In genomic region chr9:121266356-121266755, GRCh38 we compare ENCODE assay signal across 17 cellular contexts. TPM values are rescaled to one million over a fixed set of nuclear protein-coding genes. Genes with fewer than 3 reads are reported as not detected.
A peak's percentile ranks its signal among the peaks of the same experiment; 100 is the strongest.
DNase-seq lines count a peak whose midpoint lies in the region; ATAC-seq and TF ChIP-seq lines count a peak whose summit lies in the region.
"Had no signal": no experiment of that assay in that cellular context is flagged by ENCODE, and none has a peak within 500 bp of the region (broad histone marks: within the 10 kb centered on the region; RNA-seq: fewer than 3 reads in every experiment).

No MANE protein-coding gene starts in this region.

- ATAC-seq in sciatic nerve: no peak

- H3K27me3 ChIP-seq in HL-60 (ENCODE audit: insufficient read depth, poor library complexity, severe bottlenecking) (no peaks in the 10 kb centered on the region), muscle layer of duodenum (ENCODE audit: low read depth, low read length) (no peaks in the 10 kb centered on the region), stomach smooth muscle (ENCODE audit: control insufficient read depth in 1 of 2, insufficient read depth in 2 of 2, low read length in 2 of 2) (no peaks in the 10 kb centered on the region)
- H3K27me3 ChIP-seq: tibial nerve had no signal

- H3K4me1 ChIP-seq in muscle layer of duodenum (ENCODE audit: control insufficient read depth in 1 of 2, insufficient read depth in 2 of 2, low read length in 2 of 2): peaks cover 16 to 47% of the 10 kb centered on the region in 2 donors
- peaks cover 68% of the 10 kb centered on the region for H3K4me1 ChIP-seq in stomach smooth muscle (ENCODE audit: control insufficient read depth, insufficient read depth, low read length)

- peak overlapping the region; percentile 47 to 65 for H3K9ac ChIP-seq in stomach smooth muscle (ENCODE audit: low read length in 2 of 2)
- H3K9ac ChIP-seq: SK-N-SH had no signal

- H3K9me3 ChIP-seq in muscle layer of duodenum (ENCODE audit: control insufficient read depth in 1 of 2, low read length in 2 of 2) (no peaks in the 10 kb centered on the region), stomach smooth muscle (ENCODE audit: control insufficient read depth in 2 of 2, low read length in 2 of 2) (no peaks in the 10 kb centered on the region)
- H3K9me3 ChIP-seq: SK-N-SH, tibial nerve had no signal

- no peak for TF ChIP-seq CTCF in HL-60 (IDR thresholded peaks at IDR 0.05; ENCODE audit: insufficient read depth, low read length)

- H3K27ac ChIP-seq in HL-60 (replicated peaks) (peak overlapping the region; percentile 55), angular gyrus (ENCODE audit: low read depth, low read length) (peak overlapping the region; percentile 89), muscle layer of duodenum (ENCODE audit: low read length) (peak overlapping the region; percentile 34), stomach smooth muscle (ENCODE audit: low read length) (peak overlapping the region; percentile 98)

- intact Hi-C loops in sciatic nerve (cut with DNase I): loop anchor here (10.0 kb wide), 1 partner anchor 52 kb away; no protein-coding TSS in a partner anchor

- DNase-seq in HL-60 (ENCODE audit: low read depth in 1 of 2, low spot score in 1 of 2) (peak in 1 of 2 experiments; percentile 86), NAMALWA (ENCODE audit: low spot score) (no peak), sciatic nerve (ENCODE audit: low spot score) (no peak)
- DNase-seq in activated CD4-positive, alpha-beta T cell treated with anti-CD3 and anti-CD28 coated beads, Interleukin-2, amount 50 U/mL, for 1 hour: no peak
- DNase-seq: activated CD4-positive, alpha-beta T cell treated with anti-CD3 and anti-CD28 coated beads for 48 hours; activated CD8-positive, alpha-beta memory T cell treated with anti-CD3 and anti-CD28 coated beads, Interleukin-2, amount 50 U/mL, for 48 hours; activated gamma-delta T cell; Calu3; effector memory CD4-positive, alpha-beta T cell; GOT3; KG1; NCI-H2029; SK-N-SH had no signal

- H3K36me3 ChIP-seq in muscle layer of duodenum (ENCODE audit: control insufficient read depth in 1 of 2, insufficient read depth in 2 of 2, low read length in 2 of 2) (no peaks in the 10 kb centered on the region), stomach smooth muscle (ENCODE audit: control insufficient read depth in 2 of 2, insufficient read depth in 2 of 2, low read length in 2 of 2) (no peaks in the 10 kb centered on the region)
- H3K36me3 ChIP-seq: tibial nerve had no signal

- H3K4me3 ChIP-seq in HL-60 (replicated peaks; ENCODE audit: insufficient read depth, low read length): no peak overlapping the region
- H3K4me3 ChIP-seq in muscle layer of duodenum (ENCODE audit: low read depth in 1 of 2, low read length in 2 of 2): no peak overlapping the region
- peak overlapping the region; percentile 5 to 94 for H3K4me3 ChIP-seq in stomach smooth muscle (ENCODE audit: low read length in 2 of 2)
- H3K4me3 ChIP-seq: tibial nerve had no signal

RNA-seq across cellular contexts. Expression of gene GSN, which starts 1.6 kb away (rescaled TPM):
- 1,757 TPM for total RNA-seq in sciatic nerve

Comparison
In these comparisons a context has a peak if more than half of its experiments do, and no peak if none do; other contexts are left out.
1. H3K27ac ChIP-seq: peak in every context shown above with its lines; median percentile 98 in stomach smooth muscle; 89 in angular gyrus; 55 in HL-60; 34 in muscle layer of duodenum.
2. H3K4me3 ChIP-seq: peak in stomach smooth muscle (2 of 2); none in HL-60 (single experiment) and muscle layer of duodenum (0 of 2).